Comparison of ENCODE assay signal across 16 cellular contexts in the genomic region with DNA sequence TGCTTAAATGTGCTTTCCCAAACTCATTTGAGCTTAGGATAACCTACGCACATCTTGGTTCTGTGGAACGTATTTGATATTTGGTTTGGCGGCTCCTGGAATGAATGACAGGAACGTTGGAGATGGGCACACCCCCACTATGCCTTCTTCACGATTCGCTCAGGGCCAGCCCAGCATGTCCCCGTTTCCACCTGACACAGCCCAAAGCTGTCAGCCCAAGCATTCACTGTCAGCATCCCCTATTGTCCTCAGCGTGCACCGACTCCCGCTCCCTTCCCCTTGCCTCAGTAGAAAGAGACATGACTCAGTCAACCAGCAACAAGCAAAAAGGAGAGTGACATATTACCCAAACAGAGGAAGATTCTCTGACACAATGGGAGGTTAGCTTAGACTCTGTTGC.
DNase-seq lines count a peak whose midpoint lies in the region; ATAC-seq lines count a peak whose summit lies in the region.
"Had no signal": no experiment of that assay in that cellular context is flagged by ENCODE, and none has a peak within 500 bp of the region (broad histone marks: within the 10 kb centered on the region; RNA-seq: fewer than 3 reads in every experiment).

No MANE protein-coding gene starts in this region.

- peaks cover 0 to 5% (median 0%) of the 10 kb centered on the region in 11 experiments; a peak in 1 of 22 replicates for H3K9me3 ChIP-seq in BLaER1 treated with 17β-estradiol and CSF1 and Interleukin-3, amounts not matched to agents 10 nM and 100 nM (replicated peaks in 1 of 11)
- H3K9me3 ChIP-seq in aorta (ENCODE audit: control insufficient read depth, low read length): no peaks in the 10 kb centered on the region
- H3K9me3 ChIP-seq: A549, BE2C, BLaER1, Caco-2 had no signal

- no peaks in the 10 kb centered on the region for H3K36me3 ChIP-seq in BLaER1 treated with 17β-estradiol and CSF1 and Interleukin-3, amounts not matched to agents 10 nM and 100 nM
- H3K36me3 ChIP-seq in aorta (ENCODE audit: control insufficient read depth in 1 of 2, insufficient read depth in 2 of 2, low read length in 1 of 2): no peaks in the 10 kb centered on the region
- H3K36me3 ChIP-seq: BE2C, BLaER1 had no signal

- no peak overlapping the region for H3K4me3 ChIP-seq in BLaER1 treated with 17β-estradiol and CSF1 and Interleukin-3, amounts not matched to agents 10 nM and 100 nM
- no peak overlapping the region for H3K4me3 ChIP-seq in aorta (ENCODE audit: low read length in 2 of 2)
- H3K4me3 ChIP-seq: A549, BLaER1 had no signal

- no peaks in the 10 kb centered on the region for H4K20me1 ChIP-seq in BLaER1 treated with 17β-estradiol and CSF1 and Interleukin-3, amounts not matched to agents 10 nM and 100 nM
- H4K20me1 ChIP-seq: BLaER1 had no signal

- ATAC-seq in aorta (ENCODE audit: low FRiP score): no peak
- ATAC-seq: A549; CD8-positive, alpha-beta T cell had no signal

- intact Hi-C loops in head of caudate nucleus (cut with DNase I) (no loop called here), aorta (cut with DNase I) (no loop called here)

- H3K4me2 ChIP-seq in BLaER1 treated with 17β-estradiol and CSF1 and Interleukin-3, amounts not matched to agents 10 nM and 100 nM: peak overlapping the region in 6 of 11 experiments; percentile 56 to 97 (median 84); a peak in 7 of 22 replicates
- H3K4me2 ChIP-seq: A549 had no signal

- no peak overlapping the region for H3K9ac ChIP-seq in BLaER1 treated with 17β-estradiol and CSF1 and Interleukin-3, amounts not matched to agents 10 nM and 100 nM
- H3K9ac ChIP-seq: BLaER1 had no signal

- DNase-seq in head of caudate nucleus: peak; percentile 23 to 95 (median 71)
- DNase-seq in putamen (ENCODE audit: low spot score): peak; percentile 82
- no peak for DNase-seq in aorta
- no peak for DNase-seq in activated effector memory CD4-positive, alpha-beta T cell treated with Interleukin-2 at 50 U/mL for 16 hours
- DNase-seq: BE2C; Caco-2; Calu3; CD4-positive, alpha-beta T cell; CD8-positive, alpha-beta T cell; DMS79 treated with DMSO at 0.1 percent for 48 hours; GF-D8 had no signal

- no peaks in the 10 kb centered on the region for H3K27me3 ChIP-seq in BLaER1 treated with 17β-estradiol and CSF1 and Interleukin-3, amounts not matched to agents 10 nM and 100 nM
- no peaks in the 10 kb centered on the region for H3K27me3 ChIP-seq in aorta (ENCODE audit: control insufficient read depth in 1 of 2, insufficient read depth in 2 of 2, low read length in 1 of 2)
- H3K27me3 ChIP-seq: BLaER1 had no signal

- H3K4me1 ChIP-seq in BLaER1 treated with 17β-estradiol and CSF1 and Interleukin-3, amounts not matched to agents 10 nM and 100 nM: peaks cover 23 to 59% (median 46%) of the 10 kb centered on the region in 10 experiments
- H3K4me1 ChIP-seq in aorta (ENCODE audit: control insufficient read depth in 1 of 2, insufficient read depth in 2 of 2, low read length in 2 of 2): peaks cover 4 to 5% of the 10 kb centered on the region in 2 donors
- H3K4me1 ChIP-seq: A549, BE2C, Caco-2 had no signal

- 90 to 93% methylated on average over 10 of the region's 10 CpGs for WGBS in aorta, 2 donors

- H3K27ac ChIP-seq in BLaER1 treated with 17β-estradiol and CSF1 and Interleukin-3, amounts not matched to agents 10 nM and 100 nM: no peak overlapping the region
- no peak overlapping the region for H3K27ac ChIP-seq in aorta (ENCODE audit: low read depth in 1 of 2, low read length in 2 of 2)
- H3K27ac ChIP-seq: 22Rv1, A549, C4-2B had no signal

Comparison
In these comparisons a context has a peak if more than half of its experiments do, and no peak if none do; other contexts are left out.
1. DNase-seq: peak in head of caudate nucleus (42 of 42) and putamen (single experiment); none in aorta (0 of 2) and activated effector memory CD4-positive, alpha-beta T cell treated with Interleukin-2 at 50 U/mL for 16 hours (single experiment).